28 cellular contexts compared by ENCODE assay signal in genomic region chr4:149927514-149927913, GRCh38.
"Had no signal": no experiment of that assay in that cellular context is flagged by ENCODE, and none has a peak within 500 bp of the region (broad histone marks: within the 10 kb centered on the region; RNA-seq: fewer than 3 reads in every experiment).

No MANE protein-coding gene starts in this region.

- H3K4me3 Mint-ChIP-seq: stimulated activated effector memory CD8-positive, alpha-beta T cell treated with anti-CD3 and anti-CD28 coated beads, Interleukin-12 subunit alpha, Interleukin-12 subunit beta, amount 100 ng/mL, for 72 hours; stimulated activated memory B cell treated with anti-CD40 and anti-IgM and Interleukin-4, amounts not matched to agents 10 μg/mL and 1 μg/mL and 100 μg/mL, for 72 hours; stimulated activated naive B cell treated with anti-CD40 and anti-IgM and Interleukin-4, amounts not matched to agents 10 μg/mL and 1 μg/mL and 100 μg/mL, for 72 hours; stimulated activated naive CD8-positive, alpha-beta T cell treated with anti-CD3 and anti-CD28 coated beads, Interleukin-15, amount 100 ng/mL, for 72 hours; stimulated activated naive CD8-positive, alpha-beta T cell treated with anti-CD3 and anti-CD28 coated beads, Interleukin-15, Interleukin-2, amounts not matched to agents 100 ng/mL and 50 ng/mL, for 24 hours had no signal

- H3K36me3 Mint-ChIP-seq: stimulated activated effector memory CD8-positive, alpha-beta T cell treated with anti-CD3 and anti-CD28 coated beads, Interleukin-12 subunit alpha, Interleukin-12 subunit beta, amount 100 ng/mL, for 72 hours; stimulated activated memory B cell treated with anti-CD40 and anti-IgM and Interleukin-4, amounts not matched to agents 10 μg/mL and 1 μg/mL and 100 μg/mL, for 72 hours; stimulated activated naive B cell treated with anti-CD40 and anti-IgM and Interleukin-4, amounts not matched to agents 10 μg/mL and 1 μg/mL and 100 μg/mL, for 72 hours had no signal

- H3K4me3 ChIP-seq: stomach, suprapubic skin, testis, thoracic aorta, thyroid gland, tibial artery, tibial nerve, transverse colon, upper lobe of left lung, upper lobe of right lung, uterus, vagina had no signal

- H3K4me1 Mint-ChIP-seq: stimulated activated effector memory CD8-positive, alpha-beta T cell treated with anti-CD3 and anti-CD28 coated beads, Interleukin-12 subunit alpha, Interleukin-12 subunit beta, amount 100 ng/mL, for 72 hours; stimulated activated memory B cell treated with anti-CD40 and anti-IgM and Interleukin-4, amounts not matched to agents 10 μg/mL and 1 μg/mL and 100 μg/mL, for 72 hours; stimulated activated naive B cell treated with anti-CD40 and anti-IgM and Interleukin-4, amounts not matched to agents 10 μg/mL and 1 μg/mL and 100 μg/mL, for 72 hours; stimulated activated naive CD8-positive, alpha-beta T cell treated with anti-CD3 and anti-CD28 coated beads, Interleukin-15, amount 100 ng/mL, for 72 hours had no signal

- H3K9me3 ChIP-seq: stomach, suprapubic skin, testis, thoracic aorta, thyroid gland, tibial artery, tibial nerve, transverse colon, upper lobe of left lung, upper lobe of right lung, uterus, vagina had no signal

- H3K4me1 ChIP-seq: stomach, suprapubic skin, testis, thyroid gland, tibial artery, tibial nerve, upper lobe of left lung, upper lobe of right lung, uterus, vagina had no signal

- FAIRE-seq: urothelium cell line had no signal

- H3K27ac ChIP-seq: stomach, suprapubic skin, testis, thoracic aorta, thyroid gland, tibial artery, tibial nerve, upper lobe of left lung, upper lobe of right lung, uterus, vagina had no signal

- H3K36me3 ChIP-seq: stomach, suprapubic skin, thoracic aorta, thyroid gland, tibial artery, tibial nerve, transverse colon, upper lobe of left lung, upper lobe of right lung, uterus, vagina had no signal

- H3K27me3 Mint-ChIP-seq: stimulated activated memory B cell treated with anti-CD40 and anti-IgM and Interleukin-4, amounts not matched to agents 10 μg/mL and 1 μg/mL and 100 μg/mL, for 72 hours; stimulated activated naive CD8-positive, alpha-beta T cell treated with anti-CD3 and anti-CD28 coated beads, Interleukin-15, amount 100 ng/mL, for 72 hours had no signal

- ATAC-seq: stimulated activated effector memory CD8-positive, alpha-beta T cell treated with anti-CD3 and anti-CD28 coated beads, Interleukin-12 subunit alpha, Interleukin-12 subunit beta, amount 100 ng/mL, for 72 hours; stimulated activated memory B cell treated with anti-CD40 and anti-IgM and Interleukin-4, amounts not matched to agents 10 μg/mL and 1 μg/mL and 100 μg/mL, for 72 hours; stimulated activated naive B cell treated with anti-CD40 and anti-IgM and Interleukin-4, amounts not matched to agents 10 μg/mL and 1 μg/mL and 100 μg/mL, for 72 hours; stimulated activated naive CD8-positive, alpha-beta T cell treated with anti-CD3 and anti-CD28 coated beads, Interleukin-15, amount 100 ng/mL, for 72 hours; stimulated activated naive CD8-positive, alpha-beta T cell treated with anti-CD3 and anti-CD28 coated beads, Interleukin-15, Interleukin-2, amounts not matched to agents 100 U/mL and 50 U/mL, for 24 hours; upper lobe of right lung had no signal

- DNase-seq: stimulated activated CD4-positive, alpha-beta T cell treated with anti-CD3 and anti-CD28 coated beads, Interleukin-2, amount 100 ng/mL, for 48 hours; stimulated activated CD4-positive, alpha-beta T cell treated with anti-CD3 and anti-CD28 coated beads, Interleukin-4, amount 100 ng/mL, for 1 hour; stimulated activated CD4-positive, alpha-beta T cell treated with anti-CD3 and anti-CD28 coated beads, Interleukin-4, amount 100 ng/mL, for 24 hours; stimulated activated CD4-positive, alpha-beta T cell treated with anti-CD3 and anti-CD28 coated beads, Interleukin-4, amount 100 ng/mL, for 4 hours; stimulated activated CD8-positive, alpha-beta memory T cell treated with anti-CD3 and anti-CD28 coated beads, Interleukin-4, amount 100 ng/mL, for 48 hours; stimulated activated naive B cell treated with anti-CD40 and anti-IgM and Interleukin-4, amounts not matched to agents 10 μg/mL and 1 μg/mL and 100 μg/mL, for 72 hours; stimulated activated naive CD4-positive, alpha-beta T cell; stimulated activated naive CD4-positive, alpha-beta T cell treated with Interleukin-2 at 50 U/mL for 16 hours; stimulated activated naive CD8-positive, alpha-beta T cell treated with anti-CD3 and anti-CD28 coated beads, Interleukin-15, amount 100 ng/mL, for 72 hours; stimulated activated naive CD8-positive, alpha-beta T cell treated with anti-CD3 and anti-CD28 coated beads, Interleukin-15, Interleukin-2, amounts not matched to agents 100 U/mL and 50 U/mL, for 24 hours; stomach; substantia nigra; testis; thyroid gland; tibial artery; transverse colon; trophoblast cell; upper lobe of left lung; upper lobe of right lung; uterus had no signal

- H3K27me3 ChIP-seq: stomach, suprapubic skin, testis, thyroid gland, tibial artery, tibial nerve, transverse colon, upper lobe of left lung, upper lobe of right lung, uterus, vagina had no signal

- H3K27ac Mint-ChIP-seq: stimulated activated effector memory CD8-positive, alpha-beta T cell treated with anti-CD3 and anti-CD28 coated beads, Interleukin-12 subunit alpha, Interleukin-12 subunit beta, amount 100 ng/mL, for 72 hours; stimulated activated memory B cell treated with anti-CD40 and anti-IgM and Interleukin-4, amounts not matched to agents 10 μg/mL and 1 μg/mL and 100 μg/mL, for 72 hours; stimulated activated naive B cell treated with anti-CD40 and anti-IgM and Interleukin-4, amounts not matched to agents 10 μg/mL and 1 μg/mL and 100 μg/mL, for 72 hours; stimulated activated naive CD8-positive, alpha-beta T cell treated with anti-CD3 and anti-CD28 coated beads, Interleukin-15, amount 100 ng/mL, for 72 hours; stimulated activated naive CD8-positive, alpha-beta T cell treated with anti-CD3 and anti-CD28 coated beads, Interleukin-15, Interleukin-2, amounts not matched to agents 100 ng/mL and 50 ng/mL, for 24 hours had no signal

- H3K9me3 Mint-ChIP-seq: stimulated activated effector memory CD8-positive, alpha-beta T cell treated with anti-CD3 and anti-CD28 coated beads, Interleukin-12 subunit alpha, Interleukin-12 subunit beta, amount 100 ng/mL, for 72 hours; stimulated activated memory B cell treated with anti-CD40 and anti-IgM and Interleukin-4, amounts not matched to agents 10 μg/mL and 1 μg/mL and 100 μg/mL, for 72 hours; stimulated activated naive B cell treated with anti-CD40 and anti-IgM and Interleukin-4, amounts not matched to agents 10 μg/mL and 1 μg/mL and 100 μg/mL, for 72 hours; stimulated activated naive CD8-positive, alpha-beta T cell treated with anti-CD3 and anti-CD28 coated beads, Interleukin-15, amount 100 ng/mL, for 72 hours had no signal
